ENCODE assay signal across 35 cellular contexts in genomic region chr16:83164816-83165215, GRCh38.
"Had no signal": no experiment of that assay in that cellular context is flagged by ENCODE, and none has a peak within 500 bp of the region (broad histone marks: within the 10 kb centered on the region; RNA-seq: fewer than 3 reads in every experiment).

No MANE protein-coding gene starts in this region.

- H3K27ac ChIP-seq: KMS-11 had no signal

- H3K4me3 ChIP-seq: MG63 had no signal

- H3K4me2 ChIP-seq: KMS-11 had no signal

- DNase-seq: Karpas-422, Kasumi-1, MG63, MM.1S, MV-4-11, NCI-H1048, NCI-H1092, NCI-H1092 treated with DMSO at 0.1 percent for 48 hours, NCI-H1105, NCI-H1105 treated with DMSO at 0.1 percent for 48 hours, NCI-H1417, NCI-H1417 treated with DMSO at 0.1 percent for 48 hours, NCI-H1436, NCI-H1436 treated with DMSO at 0.1 percent for 48 hours, NCI-H146, NCI-H1694, NCI-H1694 treated with DMSO at 0.1 percent for 48 hours, NCI-H187, NCI-H187 treated with DMSO at 0.1 percent for 48 hours, NCI-H1930, NCI-H2029, NCI-H2029 treated with DMSO at 0.1 percent for 48 hours, NCI-H2081, NCI-H2081 treated with DMSO at 0.1 percent for 48 hours, NCI-H2107, NCI-H2171, NCI-H2171 treated with DMSO at 0.1 percent for 48 hours, NCI-H2227 treated with DMSO at 0.1 percent for 48 hours, NCI-H226, NCI-H345, NCI-H446, NCI-H446 treated with DMSO at 0.1 percent for 48 hours, NCI-H510A, NCI-H510A treated with DMSO at 0.1 percent for 48 hours had no signal

- H3K9me3 ChIP-seq: MG63 had no signal

- H3K27me3 ChIP-seq: MG63 had no signal

- H3K36me3 ChIP-seq: MG63 had no signal
